18 cellular contexts compared by ENCODE assay signal in the genomic region with DNA sequence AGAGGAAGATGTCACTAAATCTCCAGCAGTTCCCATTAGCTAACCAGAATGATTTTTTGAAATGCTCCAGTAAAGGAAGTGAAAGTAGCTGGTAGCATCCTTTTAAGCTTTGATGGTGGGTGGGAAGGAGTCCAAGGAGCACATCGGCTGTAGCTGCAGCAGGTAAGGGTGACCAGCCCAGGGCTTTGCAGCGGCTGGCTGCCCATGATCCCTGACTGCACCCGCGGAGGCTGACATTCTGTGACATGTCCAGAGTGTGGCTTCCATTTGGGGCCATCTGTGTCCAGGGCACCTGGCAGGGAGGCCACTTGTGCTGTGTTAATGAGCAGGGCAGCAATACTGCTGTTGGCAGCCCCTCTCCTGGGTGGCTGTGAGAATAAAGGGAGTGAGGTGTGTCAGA.
DNase-seq lines count a peak whose midpoint lies in the region; ATAC-seq, FAIRE-seq and TF ChIP-seq lines count a peak whose summit lies in the region.
"Had no signal": no experiment of that assay in that cellular context is flagged by ENCODE, and none has a peak within 500 bp of the region (broad histone marks: within the 10 kb centered on the region; RNA-seq: fewer than 3 reads in every experiment).

No MANE protein-coding gene starts in this region.

- no peaks in the 10 kb centered on the region for H3K36me3 Mint-ChIP-seq in activated T-cell treated with anti-CD3 and anti-CD28 coated beads, Interleukin-2, amount 50 U/mL, for 72 hours (ENCODE audit: insufficient read depth in 2 of 2)

- no peak for TF ChIP-seq EP300 in GM12878 (IDR thresholded peaks at IDR 0.05; ENCODE audit: borderline replicate concordance in 1 of 2, control insufficient read depth in 1 of 2, low read depth in 2 of 2, low read length in 2 of 2)

- SMC1A ChIA-PET in GM12878 (lab: Charles Lee; ENCODE audit: uncharacterized antibody, unreplicated experiment): interaction anchor here (0.8 to 1.0 kb wide), 2 partner anchors 16 to 169 kb away, joined by 3 to 4 read pairs; no protein-coding TSS in a partner anchor

- no peak for FAIRE-seq in GM12878 (lab: Jason Lieb, UNC)

- DNase-seq in NCI-H146 (lab: John Stamatoyannopoulos, UW): peak; percentile 49
- DNase-seq in NCI-H146 treated with DMSO at 0.1 percent for 48 hours (lab: John Stamatoyannopoulos, UW; ENCODE audit: unreplicated experiment): no peak
- peak; percentile 77 for DNase-seq in MV-4-11 (lab: John Stamatoyannopoulos, UW)
- DNase-seq in GM12878 (ENCODE audit: low read depth, low spot score): no peak
- DNase-seq in posterior vena cava (ENCODE audit: low spot score): peak; percentile 36
- DNase-seq in NCI-H1694 treated with DMSO at 0.1 percent for 48 hours (lab: John Stamatoyannopoulos, UW): no peak
- no peak for DNase-seq in OCI-M1 (lab: John Stamatoyannopoulos, UW)
- no peak for DNase-seq in activated T-cell treated with anti-CD3 and anti-CD28 coated beads, Interleukin-2, amount 50 U/mL, for 72 hours
- DNase-seq: 8988T; activated CD4-positive, alpha-beta T cell treated with anti-CD3 and anti-CD28 coated beads for 4 hours; activated CD8-positive, alpha-beta memory T cell treated with anti-CD3 and anti-CD28 coated beads, Interleukin-2, amount 50 U/mL, for 4 hours; activated naive CD4-positive, alpha-beta T cell treated with anti-CD3 and anti-CD28 coated beads, Interleukin-2, amount 50 U/mL, for 16 hours; CD4-positive, alpha-beta T cell; NCI-H526; right lobe of liver had no signal

- RAD21 ChIA-PET in GM12878 (lab: Charles Lee; ENCODE audit: unreplicated experiment): interaction anchor here (0.8 to 1.5 kb wide), 2 partner anchors 17 to 71 kb away, joined by 3 to 6 read pairs; no protein-coding TSS in a partner anchor

- no peak overlapping the region for H3K9ac ChIP-seq in GM12878 (ENCODE audit: control insufficient read depth, insufficient read depth, low read length)

- H3K4me2 ChIP-seq in GM12878 (ENCODE audit: control insufficient read depth, insufficient read depth): no peak overlapping the region

- no peak overlapping the region for H3K4me3 Mint-ChIP-seq in activated T-cell treated with anti-CD3 and anti-CD28 coated beads, Interleukin-2, amount 50 U/mL, for 72 hours
- H3K4me3 Mint-ChIP-seq: CD4-positive, alpha-beta T cell; neural crest cell had no signal

- TF ChIP-seq CTCF in GM12878 (IDR thresholded peaks at IDR 0.05 in 2 of 3, conservative IDR thresholded peaks at IDR 0.05 in 1 of 3; ENCODE audit: control insufficient read depth in 2 of 3, extremely low read depth in 1 of 3, insufficient read depth in 1 of 3, low read depth in 3 of 3, low read length in 3 of 3): no peak

- H3K4me1 Mint-ChIP-seq in activated T-cell treated with anti-CD3 and anti-CD28 coated beads, Interleukin-2, amount 50 U/mL, for 72 hours (ENCODE audit: low read depth): peaks cover 14% of the 10 kb centered on the region
- H3K4me1 Mint-ChIP-seq: neural crest cell had no signal

- peaks cover 0 to 2% of the 10 kb centered on the region in 2 donors for H3K9me3 Mint-ChIP-seq in activated T-cell treated with anti-CD3 and anti-CD28 coated beads, Interleukin-2, amount 50 U/mL, for 72 hours
- H3K9me3 Mint-ChIP-seq: CD4-positive, alpha-beta T cell; neural crest cell had no signal

- no peak for TF ChIP-seq POLR2A in GM12878 (IDR thresholded peaks at IDR 0.05; ENCODE audit: low read depth, low read length)

- H3K4me3 ChIP-seq in GM12878: no peak overlapping the region
- H3K4me3 ChIP-seq: right lobe of liver, thoracic aorta had no signal

- ATAC-seq in GM12878: peak; percentile 39
- no peak for ATAC-seq in activated T-cell treated with anti-CD3 and anti-CD28 coated beads, Interleukin-2, amount 50 U/mL, for 72 hours (replicated peaks in 1 of 2)

- H3K36me3 ChIP-seq in GM12878 (ENCODE audit: control insufficient read depth in 2 of 2, insufficient read depth in 2 of 2, low read length in 1 of 2): no peaks in the 10 kb centered on the region
- H3K36me3 ChIP-seq: right lobe of liver, thoracic aorta had no signal

- H3K4me1 ChIP-seq in GM12878 (ENCODE audit: control insufficient read depth, insufficient read depth, low read length): no peaks in the 10 kb centered on the region
- H3K4me1 ChIP-seq: right lobe of liver had no signal

- intact Hi-C loops in GM12878 (cut with micrococcal nuclease; ENCODE audit: unreplicated experiment): loop anchor here (10.0 kb wide), 1 partner anchor 166 kb away; a partner anchor contains a TSS
- intact Hi-C loops in posterior vena cava (cut with DNase I): no loop called here

- H2AFZ ChIP-seq in GM12878 (ENCODE audit: control insufficient read depth, low read depth, low read length): no peak overlapping the region

- in situ Hi-C loops in GM12878 (cut with MboI): no loop called here

- no peak overlapping the region for H3K27ac ChIP-seq in GM12878 (ENCODE audit: control insufficient read depth, insufficient read depth)
- H3K27ac ChIP-seq: right lobe of liver, RWPE1, thoracic aorta had no signal

- no peaks in the 10 kb centered on the region for H3K27me3 ChIP-seq in GM12878 (replicated peaks in 1 of 2; ENCODE audit: control insufficient read depth in 2 of 2, insufficient read depth in 2 of 2, low read length in 1 of 2)
- H3K27me3 ChIP-seq: right lobe of liver had no signal

- no peaks in the 10 kb centered on the region; the same call in 2 of the 3 replicates for H3K9me3 ChIP-seq in GM12878 (replicated peaks; ENCODE audit: control insufficient read depth, insufficient read depth, low read length)
- H3K9me3 ChIP-seq: right lobe of liver, thoracic aorta had no signal

- H3K27me3 Mint-ChIP-seq in activated T-cell treated with anti-CD3 and anti-CD28 coated beads, Interleukin-2, amount 50 U/mL, for 72 hours (ENCODE audit: low read depth): no peaks in the 10 kb centered on the region
- H3K27me3 Mint-ChIP-seq: CD4-positive, alpha-beta T cell had no signal

- TF ChIP-seq RAD21 in GM12878 (IDR thresholded peaks at IDR 0.05; ENCODE audit: insufficient read depth, low read depth, low read length): no peak

- POLR2A ChIA-PET in GM12878 (lab: Charles Lee): no interaction called here

- no peaks in the 10 kb centered on the region for H3K79me2 ChIP-seq in GM12878 (ENCODE audit: control insufficient read depth, insufficient read depth, low read length)

- BruUV-seq in GM12878 (replicated peaks; lab: Mats Ljungman, UMichigan): no TSS peak

- CTCF ChIA-PET in GM12878 (lab: Yijun Ruan, JAX): no interaction called here

- no peak overlapping the region for H3K27ac Mint-ChIP-seq in activated T-cell treated with anti-CD3 and anti-CD28 coated beads, Interleukin-2, amount 50 U/mL, for 72 hours
- H3K27ac Mint-ChIP-seq: CD4-positive, alpha-beta T cell had no signal

- no peaks in the 10 kb centered on the region for H4K20me1 ChIP-seq in GM12878 (ENCODE audit: control insufficient read depth, insufficient read depth)

- 31% methylated on average over 4 of the region's 4 CpGs for WGBS in GM12878 (ENCODE audit: insufficient coverage, insufficient replicate concordance, low lambda C conversion rate, missing lambda C conversion rate)

TF ChIP-seq in GM12878, 131 proteins besides CTCF, POLR2A, EP300 and RAD21:
- TF ChIP-seq DPF2 (IDR thresholded peaks at IDR 0.05): peak; percentile 49; the same call in 1 of the 2 replicates
- TF ChIP-seq, protein P1, sequence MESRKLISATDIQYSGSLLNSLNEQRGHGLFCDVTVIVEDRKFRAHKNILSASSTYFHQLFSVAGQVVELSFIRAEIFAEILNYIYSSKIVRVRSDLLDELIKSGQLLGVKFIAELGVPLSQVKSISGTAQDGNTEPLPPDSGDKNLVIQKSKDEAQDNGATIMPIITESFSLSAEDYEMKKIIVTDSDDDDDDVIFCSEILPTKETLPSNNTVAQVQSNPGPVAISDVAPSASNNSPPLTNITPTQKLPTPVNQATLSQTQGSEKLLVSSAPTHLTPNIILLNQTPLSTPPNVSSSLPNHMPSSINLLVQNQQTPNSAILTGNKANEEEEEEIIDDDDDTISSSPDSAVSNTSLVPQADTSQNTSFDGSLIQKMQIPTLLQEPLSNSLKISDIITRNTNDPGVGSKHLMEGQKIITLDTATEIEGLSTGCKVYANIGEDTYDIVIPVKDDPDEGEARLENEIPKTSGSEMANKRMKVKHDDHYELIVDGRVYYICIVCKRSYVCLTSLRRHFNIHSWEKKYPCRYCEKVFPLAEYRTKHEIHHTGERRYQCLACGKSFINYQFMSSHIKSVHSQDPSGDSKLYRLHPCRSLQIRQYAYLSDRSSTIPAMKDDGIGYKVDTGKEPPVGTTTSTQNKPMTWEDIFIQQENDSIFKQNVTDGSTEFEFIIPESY (IDR thresholded peaks at IDR 0.05): no peak
- TF ChIP-seq ZBED1 (IDR thresholded peaks at IDR 0.05; ENCODE audit: borderline replicate concordance): no peak
- TF ChIP-seq, protein P2, sequence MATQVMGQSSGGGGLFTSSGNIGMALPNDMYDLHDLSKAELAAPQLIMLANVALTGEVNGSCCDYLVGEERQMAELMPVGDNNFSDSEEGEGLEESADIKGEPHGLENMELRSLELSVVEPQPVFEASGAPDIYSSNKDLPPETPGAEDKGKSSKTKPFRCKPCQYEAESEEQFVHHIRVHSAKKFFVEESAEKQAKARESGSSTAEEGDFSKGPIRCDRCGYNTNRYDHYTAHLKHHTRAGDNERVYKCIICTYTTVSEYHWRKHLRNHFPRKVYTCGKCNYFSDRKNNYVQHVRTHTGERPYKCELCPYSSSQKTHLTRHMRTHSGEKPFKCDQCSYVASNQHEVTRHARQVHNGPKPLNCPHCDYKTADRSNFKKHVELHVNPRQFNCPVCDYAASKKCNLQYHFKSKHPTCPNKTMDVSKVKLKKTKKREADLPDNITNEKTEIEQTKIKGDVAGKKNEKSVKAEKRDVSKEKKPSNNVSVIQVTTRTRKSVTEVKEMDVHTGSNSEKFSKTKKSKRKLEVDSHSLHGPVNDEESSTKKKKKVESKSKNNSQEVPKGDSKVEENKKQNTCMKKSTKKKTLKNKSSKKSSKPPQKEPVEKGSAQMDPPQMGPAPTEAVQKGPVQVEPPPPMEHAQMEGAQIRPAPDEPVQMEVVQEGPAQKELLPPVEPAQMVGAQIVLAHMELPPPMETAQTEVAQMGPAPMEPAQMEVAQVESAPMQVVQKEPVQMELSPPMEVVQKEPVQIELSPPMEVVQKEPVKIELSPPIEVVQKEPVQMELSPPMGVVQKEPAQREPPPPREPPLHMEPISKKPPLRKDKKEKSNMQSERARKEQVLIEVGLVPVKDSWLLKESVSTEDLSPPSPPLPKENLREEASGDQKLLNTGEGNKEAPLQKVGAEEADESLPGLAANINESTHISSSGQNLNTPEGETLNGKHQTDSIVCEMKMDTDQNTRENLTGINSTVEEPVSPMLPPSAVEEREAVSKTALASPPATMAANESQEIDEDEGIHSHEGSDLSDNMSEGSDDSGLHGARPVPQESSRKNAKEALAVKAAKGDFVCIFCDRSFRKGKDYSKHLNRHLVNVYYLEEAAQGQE (IDR thresholded peaks at IDR 0.05; ENCODE audit: low read depth, low read length): no peak
- no peak for TF ChIP-seq RBBP5 (conservative IDR thresholded peaks at IDR 0.05)
- peak; percentile 47; the same call in 1 of the 2 replicates for TF ChIP-seq IKZF1 (conservative IDR thresholded peaks at IDR 0.05)
- peak; percentile 76; the same call in 1 of the 2 replicates for TF ChIP-seq SPI1 (IDR thresholded peaks at IDR 0.05; ENCODE audit: borderline replicate concordance, insufficient read depth, low read depth, low read length)
- TF ChIP-seq IKZF2 (IDR thresholded peaks at IDR 0.05): peak; percentile 16 to 41; a peak in 2 of 4 replicates

Comparison
In these comparisons a context has a peak if more than half of its experiments do, and no peak if none do; other contexts are left out.
1. DNase-seq: peak in NCI-H146 (single experiment), MV-4-11 (single experiment) and posterior vena cava (single experiment); none in NCI-H146 treated with DMSO at 0.1 percent for 48 hours (single experiment), GM12878 (single experiment), NCI-H1694 treated with DMSO at 0.1 percent for 48 hours (single experiment), OCI-M1 (single experiment) and activated T-cell treated with anti-CD3 and anti-CD28 coated beads, Interleukin-2, amount 50 U/mL, for 72 hours (0 of 2).